Comparison of ENCODE assay signal across 16 cellular contexts in the genomic region with DNA sequence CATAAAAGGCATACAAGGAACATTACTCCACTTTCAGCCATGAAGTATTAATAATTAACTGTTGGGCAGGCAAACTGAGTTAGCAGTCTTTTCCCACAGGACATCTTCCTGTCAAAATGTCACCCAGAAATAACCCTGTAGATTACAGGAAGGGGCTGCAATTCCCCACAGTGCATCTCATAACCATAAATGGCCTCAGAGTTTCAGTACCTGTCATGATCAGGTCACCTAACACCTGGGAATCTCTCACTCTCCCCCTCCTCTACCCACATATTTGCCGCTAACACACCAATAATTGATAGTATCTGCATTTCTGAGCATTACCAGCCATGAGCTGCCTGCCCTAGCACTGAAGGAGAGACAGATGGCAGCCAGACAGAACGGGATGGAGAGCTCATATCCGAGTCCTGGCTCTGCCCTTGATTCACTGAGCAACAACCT.
DNase-seq lines count a peak whose midpoint lies in the region; ATAC-seq and TF ChIP-seq lines count a peak whose summit lies in the region.
"Had no signal": no experiment of that assay in that cellular context is flagged by ENCODE, and none has a peak within 500 bp of the region (broad histone marks: within the 10 kb centered on the region; RNA-seq: fewer than 3 reads in every experiment).

No MANE protein-coding gene starts in this region.

- H3K4me3 ChIP-seq in AG04450 (ENCODE audit: low read depth, low read length) (no peak overlapping the region), neural cell (ENCODE audit: low read length) (peak overlapping the region; percentile 29)
- H3K4me3 ChIP-seq: neural progenitor cell, vagina had no signal

- H4K20me1 ChIP-seq in neural cell (ENCODE audit: insufficient read depth): no peaks in the 10 kb centered on the region

- no peaks in the 10 kb centered on the region for H3F3A ChIP-seq in neural cell (ENCODE audit: insufficient read depth, low read length, poor library complexity, severe bottlenecking)

- no peaks in the 10 kb centered on the region for H3K79me2 ChIP-seq in neural cell (replicated peaks; ENCODE audit: insufficient read depth, low read length)

- TF ChIP-seq RAD21 in neural cell (conservative IDR thresholded peaks at IDR 0.05): peak; percentile 37

- no peaks in the 10 kb centered on the region for H3K27me3 ChIP-seq in AG04450 (ENCODE audit: control insufficient read depth, insufficient read depth, low read length)
- H3K27me3 ChIP-seq in neural cell (ENCODE audit: insufficient read depth, low read depth, low read length): no peaks in the 10 kb centered on the region
- H3K27me3 ChIP-seq: neural progenitor cell, vagina had no signal

- CTCF ChIA-PET in AG04450 (lab: Charles Lee): interaction anchor here (0.6 kb wide), 1 partner anchor 256 kb away, joined by 3 read pairs; no protein-coding TSS in a partner anchor

- no peaks in the 10 kb centered on the region for H3K36me3 ChIP-seq in neural cell (ENCODE audit: insufficient read depth, low read length)
- H3K36me3 ChIP-seq: neural progenitor cell, vagina had no signal

- peak; percentile 60 for ATAC-seq in GM21423 (IDR thresholded peaks at IDR 0.05; ENCODE audit: unreplicated experiment)
- ATAC-seq: left cardiac atrium had no signal

- H3K9me2 ChIP-seq in neural cell (ENCODE audit: insufficient read depth, low read length): no peaks in the 10 kb centered on the region

- DNase-seq in AG04450 (ENCODE audit: low read depth, low spot score) (no peak), cerebellar cortex (ENCODE audit: low spot score) (peak; percentile 80), amniotic stem cell (lab: John Stamatoyannopoulos, UW) (no peak)
- no peak for DNase-seq in stimulated activated CD4-positive, alpha-beta T cell treated with anti-CD3 and anti-CD28 coated beads, Interleukin-1b, Interleukin-23, amount 100 ng/mL, for 48 hours
- DNase-seq in activated CD4-positive, alpha-beta T cell treated with anti-CD3 and anti-CD28 coated beads for 1 hour: no peak
- DNase-seq in activated effector memory CD4-positive, alpha-beta T cell treated with Interleukin-2 at 50 U/mL for 16 hours: no peak
- DNase-seq: activated CD4-positive, alpha-beta T cell treated with anti-CD3 and anti-CD28 coated beads for 4 hours; activated naive CD8-positive, alpha-beta T cell treated with anti-CD3 and anti-CD28 coated beads, Interleukin-2, amount 10 ng/mL, durations not matched to agents 7 days and 5 days; left cardiac atrium; NCI-H1417 treated with DMSO at 0.1 percent for 48 hours; SW 1271 had no signal

- H3K4me2 ChIP-seq in neural cell (ENCODE audit: low read length): peak overlapping the region; percentile 16
- H3K4me2 ChIP-seq: neural progenitor cell had no signal

- H3K27ac ChIP-seq in AG04450 (ENCODE audit: low read depth, low read length) (peak overlapping the region; percentile 13), neural cell (ENCODE audit: low read length) (peak overlapping the region; percentile 67)
- H3K27ac ChIP-seq: neural progenitor cell, RWPE1, vagina had no signal

- H3K9ac ChIP-seq in neural cell (ENCODE audit: low read length): peak overlapping the region; percentile 32
- H3K9ac ChIP-seq: neural progenitor cell had no signal

- H3K9me3 ChIP-seq in AG04450 (ENCODE audit: control insufficient read depth, insufficient read depth, low read length) (no peaks in the 10 kb centered on the region), neural cell (ENCODE audit: low read length) (no peaks in the 10 kb centered on the region)
- H3K9me3 ChIP-seq: vagina had no signal

- POLR2A ChIA-PET in AG04450 (lab: Yijun Ruan, JAX): no interaction called here

- H2AFZ ChIP-seq in neural cell (ENCODE audit: low read depth, low read length): no peak overlapping the region
- H2AFZ ChIP-seq: neural progenitor cell had no signal

- TF ChIP-seq CTCF in AG04450 (IDR thresholded peaks at IDR 0.05; ENCODE audit: low read depth, low read length): no peak
- TF ChIP-seq CTCF in neural cell (IDR thresholded peaks at IDR 0.05; ENCODE audit: poor library complexity, severe bottlenecking): peak; percentile 26

- peak; percentile 87 for TF ChIP-seq EP300 in neural cell (conservative IDR thresholded peaks at IDR 0.05; ENCODE audit: poor library complexity, severe bottlenecking)

TF ChIP-seq in neural cell, 6 proteins besides CTCF, POLR2A, EP300 and RAD21:
- no peak for TF ChIP-seq TAF1 (IDR thresholded peaks at IDR 0.05; ENCODE audit: low read depth)
- peak; percentile 26 for TF ChIP-seq SMC3 (conservative IDR thresholded peaks at IDR 0.05; ENCODE audit: poor library complexity)
- no peak for TF ChIP-seq MXI1 (conservative IDR thresholded peaks at IDR 0.05; ENCODE audit: poor library complexity, severe bottlenecking)
- TF ChIP-seq, protein P1, sequence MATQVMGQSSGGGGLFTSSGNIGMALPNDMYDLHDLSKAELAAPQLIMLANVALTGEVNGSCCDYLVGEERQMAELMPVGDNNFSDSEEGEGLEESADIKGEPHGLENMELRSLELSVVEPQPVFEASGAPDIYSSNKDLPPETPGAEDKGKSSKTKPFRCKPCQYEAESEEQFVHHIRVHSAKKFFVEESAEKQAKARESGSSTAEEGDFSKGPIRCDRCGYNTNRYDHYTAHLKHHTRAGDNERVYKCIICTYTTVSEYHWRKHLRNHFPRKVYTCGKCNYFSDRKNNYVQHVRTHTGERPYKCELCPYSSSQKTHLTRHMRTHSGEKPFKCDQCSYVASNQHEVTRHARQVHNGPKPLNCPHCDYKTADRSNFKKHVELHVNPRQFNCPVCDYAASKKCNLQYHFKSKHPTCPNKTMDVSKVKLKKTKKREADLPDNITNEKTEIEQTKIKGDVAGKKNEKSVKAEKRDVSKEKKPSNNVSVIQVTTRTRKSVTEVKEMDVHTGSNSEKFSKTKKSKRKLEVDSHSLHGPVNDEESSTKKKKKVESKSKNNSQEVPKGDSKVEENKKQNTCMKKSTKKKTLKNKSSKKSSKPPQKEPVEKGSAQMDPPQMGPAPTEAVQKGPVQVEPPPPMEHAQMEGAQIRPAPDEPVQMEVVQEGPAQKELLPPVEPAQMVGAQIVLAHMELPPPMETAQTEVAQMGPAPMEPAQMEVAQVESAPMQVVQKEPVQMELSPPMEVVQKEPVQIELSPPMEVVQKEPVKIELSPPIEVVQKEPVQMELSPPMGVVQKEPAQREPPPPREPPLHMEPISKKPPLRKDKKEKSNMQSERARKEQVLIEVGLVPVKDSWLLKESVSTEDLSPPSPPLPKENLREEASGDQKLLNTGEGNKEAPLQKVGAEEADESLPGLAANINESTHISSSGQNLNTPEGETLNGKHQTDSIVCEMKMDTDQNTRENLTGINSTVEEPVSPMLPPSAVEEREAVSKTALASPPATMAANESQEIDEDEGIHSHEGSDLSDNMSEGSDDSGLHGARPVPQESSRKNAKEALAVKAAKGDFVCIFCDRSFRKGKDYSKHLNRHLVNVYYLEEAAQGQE (IDR thresholded peaks at IDR 0.05; ENCODE audit: borderline replicate concordance): peak; percentile 14
- TF ChIP-seq POLR2AphosphoS5 (IDR thresholded peaks at IDR 0.05): peak; percentile 65
- no peak for TF ChIP-seq EZH2 (IDR thresholded peaks at IDR 0.05; ENCODE audit: borderline replicate concordance, insufficient read depth, low read length, poor library complexity, severe bottlenecking)
